In genomic region chr15:50353999-50354837, GRCh38 we compare ENCODE assay signal across 8 cellular contexts.
DNase-seq lines count a peak whose midpoint lies in the region; ATAC-seq and TF ChIP-seq lines count a peak whose summit lies in the region.

No MANE protein-coding gene starts in this region.

- in situ Hi-C loops in ACHN (cut with HindIII; ENCODE audit: low pct_ligation_motif_present, low pct_unique_long_range_greater_than_20kb, low sequenced_read_pairs) = no loop called here

- H3K27ac ChIP-seq in muscle layer of colon (ENCODE audit: low read depth, low read length) = peak overlapping the region; percentile 99

- no peaks in the 10 kb centered on the region for H3K36me3 ChIP-seq in muscle layer of colon (ENCODE audit: insufficient read depth, low read length)

- H3K27me3 ChIP-seq in muscle layer of colon (ENCODE audit: control insufficient read depth in 1 of 2, insufficient read depth in 2 of 2, low read length in 2 of 2) = no peaks in the 10 kb centered on the region

- peak overlapping the region; percentile 53 to 96 for H3K4me3 ChIP-seq in muscle layer of colon (ENCODE audit: low read depth in 1 of 2, low read length in 2 of 2)

- ATAC-seq in GM18517 (IDR thresholded peaks at IDR 0.05; ENCODE audit: unreplicated experiment) (peak; percentile 35), HG03066 (IDR thresholded peaks at IDR 0.05; ENCODE audit: low read depth, unreplicated experiment) (peak; percentile 34)

- peak; percentile 75 for DNase-seq in ACHN
- peak; percentile 49 for DNase-seq in NOMO-1 treated with dmso at 0.1 percent for 144 hours (lab: John Stamatoyannopoulos, UW; ENCODE audit: unreplicated experiment)
- peak; percentile 64 for DNase-seq in activated T-cell treated with anti-CD3 and anti-CD28 coated beads, Interleukin-2, amount 50 U/mL, for 1 hour
- peak; percentile 87 to 90 for DNase-seq in erythroblast (lab: John Stamatoyannopoulos, UW)
- peak; percentile 14 to 19 for DNase-seq in stimulated activated CD8-positive, alpha-beta memory T cell treated with anti-CD3 and anti-CD28 coated beads, Interleukin-7, amount 100 ng/mL, for 1 hour (ENCODE audit: low read depth in 2 of 2)

- H3K9ac ChIP-seq in muscle layer of colon (ENCODE audit: low read length) = peak overlapping the region; percentile 92

- H3K9me3 ChIP-seq in muscle layer of colon (ENCODE audit: low read length) = no peaks in the 10 kb centered on the region

- peak; percentile 63 for TF ChIP-seq POLR2A in erythroblast (IDR thresholded peaks at IDR 0.05; ENCODE audit: low read length)

- peaks cover 49% of the 10 kb centered on the region for H3K4me1 ChIP-seq in muscle layer of colon (ENCODE audit: insufficient read depth, low read length)

Comparison
In these comparisons a context has a peak if more than half of its experiments do, and no peak if none do; other contexts are left out.
1. Peak in every context shown above with its lines: DNase-seq, ATAC-seq, H3K4me3 ChIP-seq and H3K27ac ChIP-seq.
2. DNase-seq: peak in every context shown above with its lines; median percentile 88 in erythroblast; 75 in ACHN; 64 in activated T-cell treated with anti-CD3 and anti-CD28 coated beads, Interleukin-2, amount 50 U/mL, for 1 hour; 49 in NOMO-1 treated with dmso at 0.1 percent for 144 hours; 16 in stimulated activated CD8-positive, alpha-beta memory T cell treated with anti-CD3 and anti-CD28 coated beads, Interleukin-7, amount 100 ng/mL, for 1 hour.